In genomic region chrX:45781901-45782553, GRCh38 we compare ENCODE assay signal across 10 cellular contexts.
DNase-seq lines count a peak whose midpoint lies in the region; ATAC-seq and TF ChIP-seq lines count a peak whose summit lies in the region.
"Had no signal": no experiment of that assay in that cellular context is flagged by ENCODE, and none has a peak within 500 bp of the region (broad histone marks: within the 10 kb centered on the region; RNA-seq: fewer than 3 reads in every experiment).

No MANE protein-coding gene starts in this region.

- H3K4me1 ChIP-seq in Peyer's patch, result no peaks in the 10 kb centered on the region
- peaks cover 6% of the 10 kb centered on the region; the same call in 1 of the 2 replicates for H3K4me1 ChIP-seq in HAP-1

- H3K4me3 Mint-ChIP-seq in activated CD4-positive, alpha-beta T cell treated with anti-CD3 and anti-CD28 coated beads, Interleukin-2, amount 10 ng/mL, durations not matched to agents 24 days and 14 days, result no peak overlapping the region
- H3K4me3 Mint-ChIP-seq in stimulated activated memory B cell treated with anti-CD40 and anti-IgM and Interleukin-4, amounts not matched to agents 10 μg/mL and 1 μg/mL and 100 μg/mL, for 72 hours, result no peak overlapping the region
- H3K4me3 Mint-ChIP-seq: activated B cell treated with CpG ODN at 0.5 μM for 24 hours had no signal

- intact Hi-C loops in activated CD4-positive, alpha-beta T cell treated with anti-CD3 and anti-CD28 coated beads, Interleukin-2, amount 10 ng/mL, durations not matched to agents 24 days and 14 days (cut with micrococcal nuclease), result no loop called here

- no peak for TF ChIP-seq POLR2A in Peyer's patch (IDR thresholded peaks at IDR 0.05)

- H3K27ac ChIP-seq in Peyer's patch, result no peak overlapping the region

- no peaks in the 10 kb centered on the region for H3K27me3 Mint-ChIP-seq in activated CD4-positive, alpha-beta T cell treated with anti-CD3 and anti-CD28 coated beads, Interleukin-2, amount 10 ng/mL, durations not matched to agents 24 days and 14 days
- H3K27me3 Mint-ChIP-seq in stimulated activated memory B cell treated with anti-CD40 and anti-IgM and Interleukin-4, amounts not matched to agents 10 μg/mL and 1 μg/mL and 100 μg/mL, for 72 hours, result no peaks in the 10 kb centered on the region
- H3K27me3 Mint-ChIP-seq: activated B cell treated with CpG ODN at 0.5 μM for 24 hours had no signal

- H3K4me3 ChIP-seq in Peyer's patch (no peak overlapping the region), HAP-1 (no peak overlapping the region)

- H3K4me1 Mint-ChIP-seq in activated CD4-positive, alpha-beta T cell treated with anti-CD3 and anti-CD28 coated beads, Interleukin-2, amount 10 ng/mL, durations not matched to agents 24 days and 14 days, result peaks cover 57% of the 10 kb centered on the region
- peaks cover 12% of the 10 kb centered on the region for H3K4me1 Mint-ChIP-seq in stimulated activated memory B cell treated with anti-CD40 and anti-IgM and Interleukin-4, amounts not matched to agents 10 μg/mL and 1 μg/mL and 100 μg/mL, for 72 hours

- H3K9me3 Mint-ChIP-seq in activated CD4-positive, alpha-beta T cell treated with anti-CD3 and anti-CD28 coated beads, Interleukin-2, amount 10 ng/mL, durations not matched to agents 24 days and 14 days, result peaks cover 10% of the 10 kb centered on the region
- H3K9me3 Mint-ChIP-seq in stimulated activated memory B cell treated with anti-CD40 and anti-IgM and Interleukin-4, amounts not matched to agents 10 μg/mL and 1 μg/mL and 100 μg/mL, for 72 hours, result no peaks in the 10 kb centered on the region
- H3K9me3 Mint-ChIP-seq: activated B cell treated with CpG ODN at 0.5 μM for 24 hours had no signal

- peak overlapping the region; percentile 62 for H3K27ac Mint-ChIP-seq in activated CD4-positive, alpha-beta T cell treated with anti-CD3 and anti-CD28 coated beads, Interleukin-2, amount 10 ng/mL, durations not matched to agents 24 days and 14 days
- peak overlapping the region; percentile 74 for H3K27ac Mint-ChIP-seq in stimulated activated memory B cell treated with anti-CD40 and anti-IgM and Interleukin-4, amounts not matched to agents 10 μg/mL and 1 μg/mL and 100 μg/mL, for 72 hours
- H3K27ac Mint-ChIP-seq: activated B cell treated with CpG ODN at 0.5 μM for 24 hours had no signal

- in situ Hi-C loops in HAP-1 (cut with MboI; ENCODE audit: low sequenced_read_pairs), result no loop called here

- TF ChIP-seq CTCF in Peyer's patch (IDR thresholded peaks at IDR 0.05), result peak in 4 of 6 experiments; percentile 21 to 39 (median 34)

- no peak for DNase-seq in activated CD4-positive, alpha-beta T cell treated with anti-CD3 and anti-CD28 coated beads, Interleukin-2, amount 10 ng/mL, durations not matched to agents 24 days and 14 days
- DNase-seq in activated CD4-positive, alpha-beta T cell treated with anti-CD3 and anti-CD28 coated beads for 1 hour, result no peak
- DNase-seq in Peyer's patch (no peak), fibroblast of gingiva (ENCODE audit: low read depth) (peak; percentile 76), mesenteric fat pad (ENCODE audit: low spot score) (no peak), HAP-1 (ENCODE audit: low spot score in 2 of 2) (no peak), globus pallidus (ENCODE audit: low spot score) (no peak)
- DNase-seq: activated B cell treated with CpG ODN at 0.5 μM for 24 hours, hypothalamus had no signal

- H3K27me3 ChIP-seq in Peyer's patch (no peaks in the 10 kb centered on the region), HAP-1 (ENCODE audit: low read depth) (no peaks in the 10 kb centered on the region)

- H3K36me3 Mint-ChIP-seq in activated CD4-positive, alpha-beta T cell treated with anti-CD3 and anti-CD28 coated beads, Interleukin-2, amount 10 ng/mL, durations not matched to agents 24 days and 14 days (ENCODE audit: low read depth), result peaks cover 65% of the 10 kb centered on the region
- no peaks in the 10 kb centered on the region for H3K36me3 Mint-ChIP-seq in stimulated activated memory B cell treated with anti-CD40 and anti-IgM and Interleukin-4, amounts not matched to agents 10 μg/mL and 1 μg/mL and 100 μg/mL, for 72 hours

- no peak for ATAC-seq in stimulated activated memory B cell treated with anti-CD40 and anti-IgM and Interleukin-4, amounts not matched to agents 10 μg/mL and 1 μg/mL and 100 μg/mL, for 72 hours

- H3K36me3 ChIP-seq in Peyer's patch (no peaks in the 10 kb centered on the region), HAP-1 (replicated peaks) (no peaks in the 10 kb centered on the region; the same call in none of the 2 replicates)

- H3K9me3 ChIP-seq in Peyer's patch (no peaks in the 10 kb centered on the region), HAP-1 (no peaks in the 10 kb centered on the region)
